In genomic region chr6:170476360-170476759, GRCh38 we compare ENCODE assay signal across 18 cellular contexts.
DNase-seq lines count a peak whose midpoint lies in the region; ATAC-seq and TF ChIP-seq lines count a peak whose summit lies in the region.
"Had no signal": no experiment of that assay in that cellular context is flagged by ENCODE, and none has a peak within 500 bp of the region (broad histone marks: within the 10 kb centered on the region; RNA-seq: fewer than 3 reads in every experiment).

No MANE protein-coding gene starts in this region.

- H3K27me3 ChIP-seq in CD4-positive, alpha-beta memory T cell (ENCODE audit: insufficient read depth, low read length) = no peaks in the 10 kb centered on the region
- peaks cover 0 to 30% (median 0%) of the 10 kb centered on the region in 7 donors for H3K27me3 ChIP-seq in heart right ventricle
- H3K27me3 ChIP-seq: vagina had no signal

- no peak overlapping the region for H3K4me3 Mint-ChIP-seq in CD4-positive, alpha-beta memory T cell
- H3K4me3 Mint-ChIP-seq: nephron, WTC11 had no signal

- WGBS in heart right ventricle, 2 donors = 91% methylated on average over 6 of the region's 6 CpGs

- TF ChIP-seq CTCF in heart right ventricle (IDR thresholded peaks at IDR 0.05) = no peak

- ATAC-seq in GM18867 (IDR thresholded peaks at IDR 0.05; ENCODE audit: unreplicated experiment) = peak; percentile 57
- peak; percentile 73 for ATAC-seq in HG03280 (IDR thresholded peaks at IDR 0.05; ENCODE audit: unreplicated experiment)
- no peak for ATAC-seq in heart right ventricle
- ATAC-seq in HG02763 (IDR thresholded peaks at IDR 0.05; ENCODE audit: unreplicated experiment) = no peak
- ATAC-seq: Panc1, WTC11 had no signal

- H3K9me3 Mint-ChIP-seq in CD4-positive, alpha-beta memory T cell = peaks cover 0 to 1% (median 0%) of the 10 kb centered on the region in 8 donors
- H3K9me3 Mint-ChIP-seq: WTC11 had no signal

- DNase-seq in NOMO-1 treated with DMSO at 0.1 percent for 48 hours (lab: John Stamatoyannopoulos, UW; ENCODE audit: unreplicated experiment) = peak; percentile 95
- peak; percentile 33 for DNase-seq in pons (ENCODE audit: low spot score)
- no peak for DNase-seq in CD4-positive, alpha-beta memory T cell
- DNase-seq in HK-2 (ENCODE audit: unreplicated experiment) = no peak
- no peak for DNase-seq in heart right ventricle
- DNase-seq: activated effector memory CD4-positive, alpha-beta T cell treated with anti-CD3 and anti-CD28 coated beads, Interleukin-2, amount 50 U/mL, for 16 hours; amygdala; Calu3; NCI-H2029; NCI-H524 treated with DMSO at 0.1 percent for 48 hours had no signal

- H3K27ac ChIP-seq in CD4-positive, alpha-beta memory T cell (ENCODE audit: low read depth, low read length) = no peak overlapping the region
- H3K27ac ChIP-seq in heart right ventricle = no peak overlapping the region
- H3K27ac ChIP-seq: vagina had no signal

- no peaks in the 10 kb centered on the region for H3K36me3 Mint-ChIP-seq in CD4-positive, alpha-beta memory T cell
- H3K36me3 Mint-ChIP-seq: WTC11 had no signal

- intact Hi-C loops in CD4-positive, alpha-beta memory T cell (cut with micrococcal nuclease) = no loop called here
- intact Hi-C loops in heart right ventricle (cut with DNase I) = no loop called here

- peaks cover 5 to 19% of the 10 kb centered on the region in 2 donors for H3K27me3 Mint-ChIP-seq in CD4-positive, alpha-beta memory T cell

- H3K9me3 ChIP-seq in CD4-positive, alpha-beta memory T cell (ENCODE audit: control insufficient read depth in 1 of 2, low read length in 2 of 2) = no peaks in the 10 kb centered on the region
- H3K9me3 ChIP-seq in heart right ventricle = no peaks in the 10 kb centered on the region
- H3K9me3 ChIP-seq: HAP-1, vagina had no signal

- H3K4me1 ChIP-seq in CD4-positive, alpha-beta memory T cell (ENCODE audit: insufficient read depth, low read length) = no peaks in the 10 kb centered on the region
- peaks cover 0 to 13% (median 10%) of the 10 kb centered on the region in 9 donors for H3K4me1 ChIP-seq in heart right ventricle
- H3K4me1 ChIP-seq: HAP-1, vagina had no signal

- no peak overlapping the region for H3K4me3 ChIP-seq in CD4-positive, alpha-beta memory T cell (ENCODE audit: low read length in 2 of 2)
- no peak overlapping the region for H3K4me3 ChIP-seq in heart right ventricle
- H3K4me3 ChIP-seq: HAP-1, vagina had no signal

- peaks cover 0 to 1% (median 0%) of the 10 kb centered on the region in 4 donors for H3K4me1 Mint-ChIP-seq in CD4-positive, alpha-beta memory T cell
- H3K4me1 Mint-ChIP-seq: WTC11 had no signal

- no peaks in the 10 kb centered on the region for H3K36me3 ChIP-seq in CD4-positive, alpha-beta memory T cell (ENCODE audit: insufficient read depth, low read length)
- H3K36me3 ChIP-seq in heart right ventricle = no peaks in the 10 kb centered on the region
- H3K36me3 ChIP-seq: HAP-1, vagina had no signal

- CTCF ChIA-PET in CD4-positive, alpha-beta memory T cell (lab: Charles Lee; ENCODE audit: partially characterized antibody) = no interaction called here

- H3K27ac Mint-ChIP-seq in CD4-positive, alpha-beta memory T cell = no peak overlapping the region
- H3K27ac Mint-ChIP-seq: nephron, WTC11 had no signal

- POLR2A ChIA-PET in CD4-positive, alpha-beta memory T cell (lab: Charles Lee; ENCODE audit: partially characterized antibody) = no interaction called here

Comparison
In these comparisons a context has a peak if more than half of its experiments do, and no peak if none do; other contexts are left out.
1. ATAC-seq: peak in GM18867 (single experiment) and HG03280 (single experiment); none in heart right ventricle (0 of 8) and HG02763 (single experiment).
2. DNase-seq: peak in NOMO-1 treated with DMSO at 0.1 percent for 48 hours (single experiment) and pons (single experiment); none in CD4-positive, alpha-beta memory T cell (0 of 5), HK-2 (single experiment) and heart right ventricle (0 of 2).